Comparison of ENCODE assay signal across 15 cellular contexts in the genomic region with DNA sequence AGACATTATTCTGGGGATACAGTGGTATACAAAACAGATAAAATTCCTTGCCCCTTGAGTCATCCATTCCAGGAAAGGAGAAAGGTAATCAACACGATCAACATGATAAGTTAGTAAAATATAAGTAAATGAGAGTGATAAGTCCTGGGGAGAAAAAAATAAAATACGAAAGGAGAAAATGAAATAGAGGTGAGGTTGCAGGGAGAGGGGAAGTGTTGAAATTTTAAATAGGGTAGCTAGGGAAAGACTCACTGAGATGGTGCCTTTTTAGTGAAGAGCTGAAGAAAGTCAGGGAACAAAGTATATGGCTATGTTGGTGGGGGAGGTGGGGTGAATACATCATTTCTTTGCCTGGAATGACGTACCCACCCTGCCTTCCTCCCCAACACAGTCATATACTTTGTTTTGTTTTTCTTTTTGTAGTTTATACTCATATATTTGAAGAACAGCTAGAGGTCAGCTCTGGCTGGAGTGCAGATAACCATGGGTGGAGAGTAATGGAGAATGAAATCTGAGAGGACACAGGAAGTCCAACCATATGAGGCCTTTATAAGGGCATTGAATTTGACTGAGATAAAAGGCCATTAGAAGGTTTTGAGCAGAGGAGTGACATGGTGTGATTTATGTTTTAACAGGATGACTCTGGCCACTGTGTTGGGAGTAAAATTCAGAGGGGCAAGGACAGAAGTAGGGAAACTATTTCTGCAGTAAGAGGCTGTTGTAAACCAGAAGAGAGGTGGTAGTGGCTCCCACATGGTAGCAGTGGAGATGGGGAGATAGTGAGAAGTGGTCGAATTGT. TPM values are rescaled to one million over a fixed set of nuclear protein-coding genes. Genes with fewer than 3 reads are reported as not detected.
DNase-seq lines count a peak whose midpoint lies in the region; ATAC-seq, FAIRE-seq and TF ChIP-seq lines count a peak whose summit lies in the region.
"Had no signal": no experiment of that assay in that cellular context is flagged by ENCODE, and none has a peak within 500 bp of the region (broad histone marks: within the 10 kb centered on the region; RNA-seq: fewer than 3 reads in every experiment).

No MANE protein-coding gene starts in this region.

- no peak for ATAC-seq in HCT116
- peak; percentile 63 for ATAC-seq in Panc1
- ATAC-seq: gastroesophageal sphincter had no signal

- CTCF ChIA-PET in HCT116 (lab: Charles Lee) = interaction anchor here (1.1 kb wide), 1 partner anchor 97 kb away, joined by 3 read pairs; no protein-coding TSS in a partner anchor
- CTCF ChIA-PET in Panc1 (lab: Charles Lee) = no interaction called here

- POLR2A ChIA-PET in HCT116 (lab: Charles Lee) (no interaction called here), Panc1 (lab: Charles Lee) (interaction anchor here (0.6 kb wide), 2 partner anchors 80 to 1436 kb away, joined by 3 to 4 read pairs; no protein-coding TSS in a partner anchor)

- H3K79me2 ChIP-seq in HCT116 (ENCODE audit: insufficient read depth, low read length) = peaks cover 7% of the 10 kb centered on the region

- no peak overlapping the region for H3K9ac ChIP-seq in HCT116 (ENCODE audit: low read length)

- no peaks in the 10 kb centered on the region for H4K20me1 ChIP-seq in HCT116 (ENCODE audit: insufficient read depth)

- no peak for TF ChIP-seq RAD21 in HCT116 (IDR thresholded peaks at IDR 0.05; ENCODE audit: low read depth)

- no peaks in the 10 kb centered on the region for H3K36me3 ChIP-seq in HCT116 (ENCODE audit: control insufficient read depth in 1 of 2, insufficient read depth in 2 of 2, low read length in 2 of 2)
- H3K36me3 ChIP-seq in Panc1 (ENCODE audit: control insufficient read depth, insufficient read depth, low read length) = no peaks in the 10 kb centered on the region
- H3K36me3 ChIP-seq in neutrophil = no peaks in the 10 kb centered on the region
- H3K36me3 ChIP-seq: gastroesophageal sphincter, tibial artery had no signal

- TF ChIP-seq POLR2A in HCT116 (IDR thresholded peaks at IDR 0.05; ENCODE audit: borderline replicate concordance, extremely low read depth, insufficient read depth, insufficient read length) (no peak), GM12892 (IDR thresholded peaks at IDR 0.05; ENCODE audit: low read depth, low read length) (no peak)

- no peak overlapping the region for H2AFZ ChIP-seq in HCT116 (ENCODE audit: low read depth, low read length, poor library complexity, severe bottlenecking)

- no peak for FAIRE-seq in GM12892 (lab: Jason Lieb, UNC)

- BruUV-seq in HCT116 (replicated peaks; lab: Mats Ljungman, UMichigan) (no TSS peak), Panc1 (replicated peaks; lab: Mats Ljungman, UMichigan) (no TSS peak)

- H3K4me3 ChIP-seq in HCT116 (replicated peaks in 1 of 2; ENCODE audit: low read depth in 1 of 2, low read length in 2 of 2) (no peak overlapping the region), Panc1 (ENCODE audit: low read depth in 2 of 2, low read length in 2 of 2) (no peak overlapping the region), neutrophil (ENCODE audit: low read depth in 1 of 2, low read length in 1 of 2) (no peak overlapping the region)
- H3K4me3 ChIP-seq: gastroesophageal sphincter, Peyer's patch, tibial artery had no signal

- no peak overlapping the region for H3K27ac ChIP-seq in HCT116 (ENCODE audit: low read depth, low read length)
- H3K27ac ChIP-seq in Panc1 (ENCODE audit: low read length) = no peak overlapping the region
- H3K27ac ChIP-seq in neutrophil = peak overlapping the region; percentile 69
- H3K27ac ChIP-seq: gastroesophageal sphincter, Peyer's patch had no signal

- in situ Hi-C loops in Panc1 (cut with HindIII; ENCODE audit: low pct_unique_long_range_greater_than_20kb, low sequenced_read_pairs) = no loop called here

- H3K27me3 ChIP-seq in HCT116 (ENCODE audit: insufficient read depth, low read length) = no peaks in the 10 kb centered on the region
- no peaks in the 10 kb centered on the region for H3K27me3 ChIP-seq in Panc1 (ENCODE audit: control insufficient read depth, insufficient read depth, low read length)
- no peaks in the 10 kb centered on the region for H3K27me3 ChIP-seq in neutrophil
- H3K27me3 ChIP-seq: gastroesophageal sphincter, Peyer's patch, tibial artery had no signal

- TF ChIP-seq CTCF in HCT116 (IDR thresholded peaks at IDR 0.05 in 2 of 3, conservative IDR thresholded peaks at IDR 0.05 in 1 of 3; ENCODE audit: borderline replicate concordance in 1 of 3, insufficient read depth in 1 of 3, low read depth in 2 of 3, low read length in 2 of 3) (no peak), Panc1 (IDR thresholded peaks at IDR 0.05) (no peak), neutrophil (IDR thresholded peaks at IDR 0.05) (no peak)

- H3K9me3 ChIP-seq in HCT116 (ENCODE audit: control insufficient read depth in 1 of 2, insufficient read depth in 1 of 2, low read depth in 1 of 2, low read length in 2 of 2) = no peaks in the 10 kb centered on the region
- no peaks in the 10 kb centered on the region for H3K9me3 ChIP-seq in Panc1 (ENCODE audit: control insufficient read depth, insufficient read depth, low read depth, low read length)
- no peaks in the 10 kb centered on the region for H3K9me3 ChIP-seq in neutrophil
- H3K9me3 ChIP-seq: gastroesophageal sphincter, Peyer's patch, tibial artery had no signal

- H3K4me2 ChIP-seq in HCT116 (ENCODE audit: low read length) = no peak overlapping the region

- no peaks in the 10 kb centered on the region for H3K9me2 ChIP-seq in HCT116 (ENCODE audit: insufficient read depth)

- RAD21 ChIA-PET in HCT116 (lab: Charles Lee; ENCODE audit: low non-redundant PET in 1 of 2, low total read pairs in 2 of 2, uncharacterized antibody in 2 of 2, unreplicated experiment in 2 of 2) = no interaction called here

- intact Hi-C loops in HCT116 (cut with micrococcal nuclease) = no loop called here
- intact Hi-C loops in Panc1 (cut with micrococcal nuclease; ENCODE audit: unreplicated experiment) = no loop called here

- H3K4me1 ChIP-seq in HCT116 (ENCODE audit: control insufficient read depth in 1 of 2, insufficient read depth in 2 of 2, low read length in 2 of 2) (peaks cover 6 to 10% of the 10 kb centered on the region in 2 experiments; a peak in 2 of 4 replicates), Panc1 (ENCODE audit: control insufficient read depth, insufficient read depth, low read length) (peaks cover 26% of the 10 kb centered on the region), neutrophil (ENCODE audit: control insufficient read depth in 1 of 2, insufficient read depth in 1 of 2, low read depth in 1 of 2, low read length in 1 of 2) (peaks cover 39 to 43% of the 10 kb centered on the region in 2 experiments)
- H3K4me1 ChIP-seq: Peyer's patch had no signal

- DNase-seq in HCT116 (ENCODE audit: low read depth, low spot score) (no peak), Panc1 (ENCODE audit: low read depth, low spot score) (no peak), dermis microvascular lymphatic vessel endothelial cell (ENCODE audit: low read depth in 2 of 2) (peak; percentile 31 to 91), DMS79 treated with DMSO at 0.1 percent for 48 hours (lab: John Stamatoyannopoulos, UW) (no peak), GM12892 (ENCODE audit: insufficient read length) (no peak)
- DNase-seq in stimulated activated naive CD4-positive, alpha-beta T cell treated with Interleukin-2 at 50 U/mL for 16 hours (lab: John Stamatoyannopoulos, UW) = no peak
- DNase-seq: activated naive CD4-positive, alpha-beta T cell treated with anti-CD3 and anti-CD28 coated beads, Interleukin-2, amount 50 U/mL, for 16 hours; cortex of kidney; Kasumi-1; left cardiac atrium; Peyer's patch; stimulated activated CD4-positive, alpha-beta T cell treated with anti-CD3 and anti-CD28 coated beads, Interleukin-15, amount 100 ng/mL, for 24 hours; tibial artery had no signal

TF ChIP-seq in HCT116, 20 proteins besides CTCF, POLR2A, EP300 and RAD21:
- TF ChIP-seq, protein P1, sequence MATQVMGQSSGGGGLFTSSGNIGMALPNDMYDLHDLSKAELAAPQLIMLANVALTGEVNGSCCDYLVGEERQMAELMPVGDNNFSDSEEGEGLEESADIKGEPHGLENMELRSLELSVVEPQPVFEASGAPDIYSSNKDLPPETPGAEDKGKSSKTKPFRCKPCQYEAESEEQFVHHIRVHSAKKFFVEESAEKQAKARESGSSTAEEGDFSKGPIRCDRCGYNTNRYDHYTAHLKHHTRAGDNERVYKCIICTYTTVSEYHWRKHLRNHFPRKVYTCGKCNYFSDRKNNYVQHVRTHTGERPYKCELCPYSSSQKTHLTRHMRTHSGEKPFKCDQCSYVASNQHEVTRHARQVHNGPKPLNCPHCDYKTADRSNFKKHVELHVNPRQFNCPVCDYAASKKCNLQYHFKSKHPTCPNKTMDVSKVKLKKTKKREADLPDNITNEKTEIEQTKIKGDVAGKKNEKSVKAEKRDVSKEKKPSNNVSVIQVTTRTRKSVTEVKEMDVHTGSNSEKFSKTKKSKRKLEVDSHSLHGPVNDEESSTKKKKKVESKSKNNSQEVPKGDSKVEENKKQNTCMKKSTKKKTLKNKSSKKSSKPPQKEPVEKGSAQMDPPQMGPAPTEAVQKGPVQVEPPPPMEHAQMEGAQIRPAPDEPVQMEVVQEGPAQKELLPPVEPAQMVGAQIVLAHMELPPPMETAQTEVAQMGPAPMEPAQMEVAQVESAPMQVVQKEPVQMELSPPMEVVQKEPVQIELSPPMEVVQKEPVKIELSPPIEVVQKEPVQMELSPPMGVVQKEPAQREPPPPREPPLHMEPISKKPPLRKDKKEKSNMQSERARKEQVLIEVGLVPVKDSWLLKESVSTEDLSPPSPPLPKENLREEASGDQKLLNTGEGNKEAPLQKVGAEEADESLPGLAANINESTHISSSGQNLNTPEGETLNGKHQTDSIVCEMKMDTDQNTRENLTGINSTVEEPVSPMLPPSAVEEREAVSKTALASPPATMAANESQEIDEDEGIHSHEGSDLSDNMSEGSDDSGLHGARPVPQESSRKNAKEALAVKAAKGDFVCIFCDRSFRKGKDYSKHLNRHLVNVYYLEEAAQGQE (IDR thresholded peaks at IDR 0.05; ENCODE audit: low read depth) = no peak
- TF ChIP-seq SRF (IDR thresholded peaks at IDR 0.05; ENCODE audit: low read depth) = peak; percentile 66; the same call in 1 of the 2 replicates

RNA-seq across cellular contexts. Expression of a gene that starts 54.8 kb away (rescaled TPM):
- total RNA-seq in HCT116 (2021; ENCODE audit: unreplicated experiment) (52.6 TPM), Panc1 (2021; ENCODE audit: unreplicated experiment) (85.5 TPM), dermis microvascular lymphatic vessel endothelial cell (83.4 and 93.6 TPM in 2 replicates)
- polyA plus RNA-seq in HCT116 (2012) = 31.7 and 37.0 TPM in 2 replicates
- polyA plus RNA-seq in Panc1 (2012; ENCODE audit: insufficient read length) = 63.5 TPM
- 94.1 TPM for polyA plus RNA-seq in GM12892 (2012; ENCODE audit: missing spikeins)

Comparison
In these comparisons a context has a peak if more than half of its experiments do, and no peak if none do; other contexts are left out.
1. DNase-seq: peak in dermis microvascular lymphatic vessel endothelial cell (2 of 2); none in HCT116 (single experiment), Panc1 (single experiment), DMS79 treated with DMSO at 0.1 percent for 48 hours (single experiment), GM12892 (single experiment) and stimulated activated naive CD4-positive, alpha-beta T cell treated with Interleukin-2 at 50 U/mL for 16 hours (single experiment).